In the genomic region with DNA sequence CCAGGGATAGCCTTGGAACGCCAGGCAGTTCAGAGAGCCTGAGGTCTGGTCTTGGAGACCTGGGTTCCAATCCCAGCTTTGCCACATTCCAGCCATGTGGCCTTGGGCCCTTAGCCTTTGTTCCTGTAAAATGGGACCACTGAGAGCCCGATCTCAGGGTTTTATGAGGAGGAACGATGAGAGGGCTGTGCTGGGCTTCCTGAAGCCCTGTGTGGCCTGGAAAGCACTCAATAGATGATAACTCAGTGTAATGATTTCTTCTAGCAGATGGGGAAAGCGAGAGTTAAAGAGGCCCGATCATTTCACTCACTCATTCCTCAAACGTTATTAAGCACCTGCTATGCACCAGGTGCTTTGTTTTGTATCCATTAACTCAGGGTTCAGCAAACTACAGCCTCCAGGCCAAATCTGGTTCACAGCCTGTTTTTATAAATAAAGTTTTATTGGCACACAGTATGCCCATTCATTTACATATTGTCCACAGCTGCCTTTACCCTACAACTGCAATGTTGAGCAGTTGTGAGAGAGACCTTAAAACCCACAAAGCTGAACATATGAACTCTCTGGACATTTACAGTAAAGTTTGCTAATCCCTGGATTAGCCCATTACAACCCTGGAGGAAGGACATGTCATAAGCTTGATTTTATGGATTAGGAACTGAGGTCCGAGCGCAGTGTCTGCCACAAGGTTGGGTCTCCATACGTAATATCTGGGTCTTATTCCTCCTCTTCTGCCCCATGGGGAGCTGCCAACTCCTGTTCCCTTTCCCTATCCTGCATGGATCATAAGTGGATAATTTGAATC, we compare ENCODE assay signal across 18 cellular contexts.
DNase-seq lines count a peak whose midpoint lies in the region; ATAC-seq and TF ChIP-seq lines count a peak whose summit lies in the region.
"Had no signal": no experiment of that assay in that cellular context is flagged by ENCODE, and none has a peak within 500 bp of the region (broad histone marks: within the 10 kb centered on the region; RNA-seq: fewer than 3 reads in every experiment).

No MANE protein-coding gene starts in this region.

- no peak overlapping the region for H4K5ac ChIP-seq in IMR-90 (ENCODE audit: low read depth, low read length)

- dilution Hi-C loops in IMR-90 (cut with HindIII; ENCODE audit: low sequenced_read_pairs, unreplicated experiment): no loop called here

- BruUV-seq in IMR-90 (replicated peaks; lab: Mats Ljungman, UMichigan): no TSS peak
- BruUV-seq in OCI-LY7 (replicated peaks; lab: Mats Ljungman, UMichigan): no TSS peak

- no peak overlapping the region for H3K9ac ChIP-seq in IMR-90 (ENCODE audit: low read depth, low read length)
- peak overlapping the region; percentile 32 for H3K9ac ChIP-seq in mesenchymal stem cell (ENCODE audit: low read length)
- no peak overlapping the region for H3K9ac ChIP-seq in skeletal muscle tissue (ENCODE audit: low read depth in 1 of 3, low read length in 3 of 3)
- H3K9ac ChIP-seq: KMS-11 had no signal

- H3K9me3 ChIP-seq in IMR-90 (ENCODE audit: control insufficient read depth, insufficient read depth, low read length) (no peaks in the 10 kb centered on the region), WERI-Rb-1 (ENCODE audit: severe bottlenecking) (no peaks in the 10 kb centered on the region), mesenchymal stem cell (ENCODE audit: control insufficient read depth, low read length) (no peaks in the 10 kb centered on the region), skeletal muscle tissue (ENCODE audit: control insufficient read depth in 3 of 3, low read length in 3 of 3) (no peaks in the 10 kb centered on the region), OCI-LY7 (ENCODE audit: low read length) (no peaks in the 10 kb centered on the region)
- H3K9me3 ChIP-seq: BE2C had no signal

- H3K4me3 ChIP-seq in IMR-90 (ENCODE audit: insufficient read depth, low read depth, low read length) (no peak overlapping the region), WERI-Rb-1 (ENCODE audit: low read depth, low read length) (no peak overlapping the region), mesenchymal stem cell (ENCODE audit: insufficient read depth in 1 of 2, low read depth in 1 of 2, low read length in 2 of 2) (no peak overlapping the region), skeletal muscle tissue (ENCODE audit: low read length in 3 of 3) (no peak overlapping the region), OCI-LY7 (ENCODE audit: low read depth, low read length, poor library complexity, severe bottlenecking) (no peak overlapping the region)

- 0 out of 2 replicates have a peak overlapping the region, but pooled peaks have one; percentile 43 for H2BK20ac ChIP-seq in IMR-90 (ENCODE audit: low read depth, low read length)

- peak overlapping the region; percentile 82 for H2AK5ac ChIP-seq in IMR-90 (ENCODE audit: low read depth, low read length)
- H2AK5ac ChIP-seq in mesenchymal stem cell (ENCODE audit: low read length, severe bottlenecking): peak overlapping the region; percentile 20

- no peaks in the 10 kb centered on the region for H3K36me3 Mint-ChIP-seq in effector memory CD8-positive, alpha-beta T cell (ENCODE audit: insufficient read depth)
- H3K36me3 Mint-ChIP-seq: CD4-positive, alpha-beta memory T cell had no signal

- no peak overlapping the region for H3K14ac ChIP-seq in IMR-90 (replicated peaks; ENCODE audit: low read depth, low read length)
- H3K14ac ChIP-seq in mesenchymal stem cell (ENCODE audit: low read length in 2 of 2): no peak overlapping the region

- no peaks in the 10 kb centered on the region for H3K9me2 ChIP-seq in OCI-LY7 (ENCODE audit: insufficient read depth, low read length)

- H3K79me2 ChIP-seq in OCI-LY7 (ENCODE audit: insufficient read depth, low read depth, low read length): no peaks in the 10 kb centered on the region

- H4K8ac ChIP-seq in IMR-90 (ENCODE audit: low read depth in 2 of 2, low read length in 2 of 2) (no peak overlapping the region), mesenchymal stem cell (ENCODE audit: low read length) (no peak overlapping the region)

- H3K36me3 ChIP-seq in IMR-90 (ENCODE audit: control insufficient read depth, insufficient read depth, low read length) (no peaks in the 10 kb centered on the region), WERI-Rb-1 (no peaks in the 10 kb centered on the region), mesenchymal stem cell (ENCODE audit: control insufficient read depth in 1 of 2, insufficient read depth in 2 of 2, low read depth in 1 of 2, low read length in 2 of 2) (no peaks in the 10 kb centered on the region), skeletal muscle tissue (ENCODE audit: control insufficient read depth in 3 of 3, insufficient read depth in 3 of 3, low read length in 3 of 3) (no peaks in the 10 kb centered on the region), OCI-LY7 (ENCODE audit: insufficient read depth, low read length) (no peaks in the 10 kb centered on the region)
- H3K36me3 ChIP-seq: BE2C had no signal

- CTCF ChIA-PET in IMR-90 (lab: Yijun Ruan, JAX): interaction anchor here (0.6 kb wide), 1 partner anchor 40 kb away, joined by 3 read pairs; no protein-coding TSS in a partner anchor
- CTCF ChIA-PET in OCI-LY7 (lab: Charles Lee; ENCODE audit: unreplicated experiment): no interaction called here

- H3K9me3 Mint-ChIP-seq in stimulated activated naive CD8-positive, alpha-beta T cell treated with anti-CD3 and anti-CD28 coated beads, Interleukin-15, amount 100 ng/mL, for 72 hours: no peaks in the 10 kb centered on the region
- no peaks in the 10 kb centered on the region for H3K9me3 Mint-ChIP-seq in effector memory CD8-positive, alpha-beta T cell
- H3K9me3 Mint-ChIP-seq: CD4-positive, alpha-beta memory T cell had no signal

- H3K56ac ChIP-seq in IMR-90 (ENCODE audit: extremely low read depth, insufficient read depth, low read length): no peak overlapping the region

- H4K91ac ChIP-seq in IMR-90 (ENCODE audit: insufficient read depth, low read depth, low read length) (no peak overlapping the region; the same call in 1 of the 2 replicates), mesenchymal stem cell (ENCODE audit: low read length) (peak overlapping the region; percentile 23)

- H3K18ac ChIP-seq in IMR-90 (ENCODE audit: low read depth, low read length) (no peak overlapping the region), mesenchymal stem cell (ENCODE audit: low read depth in 1 of 2, low read length in 2 of 2) (peak overlapping the region in 1 of 2 experiments; percentile 76)

- TF ChIP-seq POLR2A in IMR-90 (IDR thresholded peaks at IDR 0.05; ENCODE audit: low read depth, low read length): no peak

- no peak overlapping the region for H2AK9ac ChIP-seq in IMR-90 (replicated peaks; ENCODE audit: low read depth, low read length, poor library complexity)

- H3K79me1 ChIP-seq in IMR-90 (ENCODE audit: low read depth in 1 of 2, low read length in 2 of 2): peaks cover 0 to 21% of the 10 kb centered on the region in 2 experiments; a peak in 2 of 4 replicates
- no peaks in the 10 kb centered on the region for H3K79me1 ChIP-seq in mesenchymal stem cell (replicated peaks; ENCODE audit: low read length, poor library complexity, severe bottlenecking)

- H3K9me1 ChIP-seq in IMR-90 (ENCODE audit: insufficient read depth, low read length): peaks cover 30% of the 10 kb centered on the region

- no peak overlapping the region for H3K23ac ChIP-seq in IMR-90 (ENCODE audit: low read depth, low read length)
- H3K23ac ChIP-seq in mesenchymal stem cell (ENCODE audit: low read length in 2 of 2): no peak overlapping the region

- H2BK5ac ChIP-seq in IMR-90 (ENCODE audit: low read depth, low read length, poor library complexity, severe bottlenecking): no peak overlapping the region
- H2BK5ac ChIP-seq in mesenchymal stem cell (ENCODE audit: low read depth, low read length, poor library complexity, severe bottlenecking): no peak overlapping the region

- intact Hi-C loops in IMR-90 (cut with micrococcal nuclease): no loop called here
- intact Hi-C loops in OCI-LY7 (cut with micrococcal nuclease; ENCODE audit: unreplicated experiment): no loop called here

- in situ Hi-C loops in IMR-90 (cut with MboI; ENCODE audit: low sequenced_read_pairs) (no loop called here), GM13976 (cut with MboI; ENCODE audit: low sequenced_read_pairs, unreplicated experiment) (no loop called here)

- H2BK120ac ChIP-seq in IMR-90 (ENCODE audit: low read depth, low read length) (peak overlapping the region; percentile 49), mesenchymal stem cell (ENCODE audit: low read depth, low read length) (no peak overlapping the region)

- H3K27ac Mint-ChIP-seq in stimulated activated naive CD8-positive, alpha-beta T cell treated with anti-CD3 and anti-CD28 coated beads, Interleukin-15, amount 100 ng/mL, for 72 hours: no peak overlapping the region
- no peak overlapping the region for H3K27ac Mint-ChIP-seq in effector memory CD8-positive, alpha-beta T cell
- H3K27ac Mint-ChIP-seq: CD4-positive, alpha-beta memory T cell had no signal

- H2BK12ac ChIP-seq in mesenchymal stem cell (ENCODE audit: low read length in 2 of 2): peak overlapping the region; percentile 59 to 89

- H3K27me3 ChIP-seq in IMR-90 (ENCODE audit: control insufficient read depth, insufficient read depth, low read length): no peaks in the 10 kb centered on the region
- no peaks in the 10 kb centered on the region for H3K27me3 ChIP-seq in WERI-Rb-1 (ENCODE audit: insufficient read depth, low read depth, severe bottlenecking)
- H3K27me3 ChIP-seq in mesenchymal stem cell (ENCODE audit: control insufficient read depth in 1 of 2, insufficient read depth in 1 of 2, low read length in 2 of 2): no peaks in the 10 kb centered on the region
- no peaks in the 10 kb centered on the region for H3K27me3 ChIP-seq in skeletal muscle tissue (ENCODE audit: control insufficient read depth in 3 of 3, insufficient read depth in 3 of 3, low read length in 3 of 3)
- H3K27me3 ChIP-seq: BE2C had no signal

- no peak for ATAC-seq in IMR-90 (ENCODE audit: low read depth)
- ATAC-seq in stimulated activated naive CD8-positive, alpha-beta T cell treated with anti-CD3 and anti-CD28 coated beads, Interleukin-15, amount 100 ng/mL, for 72 hours: no peak
- no peak for ATAC-seq in effector memory CD8-positive, alpha-beta T cell (replicated peaks)
- ATAC-seq: PC-3 had no signal

- H3K4ac ChIP-seq in IMR-90 (ENCODE audit: low read depth, low read length) (peak overlapping the region; percentile 70), mesenchymal stem cell (ENCODE audit: low read depth in 1 of 2, low read length in 2 of 2) (peak overlapping the region in 1 of 2 experiments; percentile 15)

- H2AFZ ChIP-seq in IMR-90 (replicated peaks; ENCODE audit: low read length, poor library complexity) (no peak overlapping the region), mesenchymal stem cell (ENCODE audit: low read depth, low read length) (no peak overlapping the region), OCI-LY7 (ENCODE audit: low read length) (no peak overlapping the region)

- H3K27me3 Mint-ChIP-seq in stimulated activated naive CD8-positive, alpha-beta T cell treated with anti-CD3 and anti-CD28 coated beads, Interleukin-15, amount 100 ng/mL, for 72 hours: peaks cover 26% of the 10 kb centered on the region
- H3K27me3 Mint-ChIP-seq in effector memory CD8-positive, alpha-beta T cell: peaks cover 27 to 92% of the 10 kb centered on the region in 2 donors

- TF ChIP-seq RAD21 in IMR-90 (IDR thresholded peaks at IDR 0.05; ENCODE audit: low read length): no peak

- no peaks in the 10 kb centered on the region for H4K20me1 ChIP-seq in IMR-90 (ENCODE audit: insufficient read depth, low read length)
- H4K20me1 ChIP-seq in OCI-LY7 (ENCODE audit: insufficient read depth, low read length): no peaks in the 10 kb centered on the region

- TF ChIP-seq CTCF in IMR-90 (conservative IDR thresholded peaks at IDR 0.05; ENCODE audit: low read depth, low read length): no peak
- no peak for TF ChIP-seq CTCF in WERI-Rb-1 (IDR thresholded peaks at IDR 0.05; ENCODE audit: low read depth, low read length)
- TF ChIP-seq CTCF in OCI-LY7 (conservative IDR thresholded peaks at IDR 0.05; ENCODE audit: low read length): no peak
- no peak for TF ChIP-seq CTCF in GM13976 (IDR thresholded peaks at IDR 0.05; ENCODE audit: borderline replicate concordance, control extremely low read depth, extremely low read depth, insufficient read depth, missing control alignments)

- H2BK15ac ChIP-seq in IMR-90 (ENCODE audit: low read depth, low read length) (peak overlapping the region; percentile 67; the same call in 1 of the 3 replicates), mesenchymal stem cell (ENCODE audit: low read depth, poor library complexity, severe bottlenecking) (no peak overlapping the region)

- POLR2A ChIA-PET in IMR-90 (lab: Charles Lee; ENCODE audit: unreplicated experiment): no interaction called here
- POLR2A ChIA-PET in OCI-LY7 (lab: Charles Lee): no interaction called here

- peaks cover 29% of the 10 kb centered on the region for H3K4me1 Mint-ChIP-seq in stimulated activated naive CD8-positive, alpha-beta T cell treated with anti-CD3 and anti-CD28 coated beads, Interleukin-15, amount 100 ng/mL, for 72 hours
- H3K4me1 Mint-ChIP-seq in effector memory CD8-positive, alpha-beta T cell (ENCODE audit: low read depth in 2 of 2): peaks cover 10 to 19% of the 10 kb centered on the region in 2 donors

- DNase-seq in IMR-90: no peak
- DNase-seq in WERI-Rb-1: peak; percentile 35
- DNase-seq in mesenchymal stem cell: no peak
- no peak for DNase-seq in OCI-LY7 (ENCODE audit: low spot score)
- DNase-seq in GM13976 (ENCODE audit: low spot score): no peak
- DNase-seq in stimulated activated naive CD8-positive, alpha-beta T cell treated with anti-CD3 and anti-CD28 coated beads, Interleukin-15, amount 100 ng/mL, for 72 hours: no peak
- DNase-seq in effector memory CD8-positive, alpha-beta T cell: no peak
- DNase-seq: BE2C; CD4-positive, alpha-beta memory T cell; DMS79; NCI-H1092 treated with DMSO at 0.1 percent for 48 hours; NCI-H1694; NCI-H226; NCI-H524 treated with DMSO at 0.1 percent for 48 hours; NK-92 treated with Interleukin-12 subunit alpha and Interleukin-12 subunit beta, amount 100 ng/mL, for 24 hours; PC-3 had no signal

- peaks cover 28% of the 10 kb centered on the region for H3K4me1 ChIP-seq in IMR-90 (ENCODE audit: control insufficient read depth, insufficient read depth, low read length)
- peaks cover 30% of the 10 kb centered on the region for H3K4me1 ChIP-seq in mesenchymal stem cell (ENCODE audit: control insufficient read depth, insufficient read depth, low read depth, low read length)
- peaks cover 54 to 83% (median 77%) of the 10 kb centered on the region in 3 donors for H3K4me1 ChIP-seq in skeletal muscle tissue (ENCODE audit: control insufficient read depth in 3 of 3, insufficient read depth in 3 of 3, low read length in 3 of 3)
- peaks cover 14% of the 10 kb centered on the region for H3K4me1 ChIP-seq in OCI-LY7 (ENCODE audit: insufficient read depth, low read length, poor library complexity, severe bottlenecking)

- H3K4me2 ChIP-seq in IMR-90 (ENCODE audit: low read depth, low read length) (no peak overlapping the region), mesenchymal stem cell (ENCODE audit: low read length, poor library complexity, severe bottlenecking) (no peak overlapping the region), OCI-LY7 (ENCODE audit: low read length) (no peak overlapping the region)
- H3K4me2 ChIP-seq: KMS-11 had no signal

- WGBS in IMR-90 (ENCODE audit: extremely low coverage in 2 of 2, insufficient read length in 1 of 2), 2 experiments: 100% methylated on average over 1 of the region's 9 CpGs; no CpG with 5 or more reads in 1 of the 2 experiments
- WGBS in mesenchymal stem cell: 88% methylated on average over 9 of the region's 9 CpGs

- H3K4me3 Mint-ChIP-seq in stimulated activated naive CD8-positive, alpha-beta T cell treated with anti-CD3 and anti-CD28 coated beads, Interleukin-15, amount 100 ng/mL, for 72 hours: no peak overlapping the region
- H3K4me3 Mint-ChIP-seq in effector memory CD8-positive, alpha-beta T cell: no peak overlapping the region
- H3K4me3 Mint-ChIP-seq: CD4-positive, alpha-beta memory T cell had no signal

- H3K27ac ChIP-seq in IMR-90 (ENCODE audit: insufficient read depth, low read length): no peak overlapping the region
- H3K27ac ChIP-seq in WERI-Rb-1: no peak overlapping the region
- H3K27ac ChIP-seq in mesenchymal stem cell (ENCODE audit: low read length, poor library complexity, severe bottlenecking): no peak overlapping the region
- H3K27ac ChIP-seq in skeletal muscle tissue (ENCODE audit: low read depth, low read length): peak overlapping the region; percentile 41
- H3K27ac ChIP-seq in OCI-LY7 (ENCODE audit: low read depth, low read length, poor library complexity, severe bottlenecking): no peak overlapping the region
- H3K27ac ChIP-seq: KMS-11 had no signal
